Comparison of ENCODE assay signal across 14 cellular contexts in genomic region chr9:21592063-21592338, GRCh38.
DNase-seq lines count a peak whose midpoint lies in the region; ATAC-seq and TF ChIP-seq lines count a peak whose summit lies in the region.
"Had no signal": no experiment of that assay in that cellular context is flagged by ENCODE, and none has a peak within 500 bp of the region (broad histone marks: within the 10 kb centered on the region; RNA-seq: fewer than 3 reads in every experiment).

No MANE protein-coding gene starts in this region.

- H3K27me3 Mint-ChIP-seq in MCF 10A (ENCODE audit: insufficient read depth, unreplicated experiment): no peaks in the 10 kb centered on the region
- H3K27me3 Mint-ChIP-seq: dendritic cell treated with granulocyte-macrophage colony-stimulating factor and Interleukin-4, amounts not matched to agents 40 ng/mL and 50 ng/mL, for 4 days had no signal

- no peaks in the 10 kb centered on the region for H3K36me3 Mint-ChIP-seq in MCF 10A (ENCODE audit: insufficient read depth, unreplicated experiment)
- H3K36me3 Mint-ChIP-seq: stimulated activated effector memory CD8-positive, alpha-beta T cell treated with anti-CD3 and anti-CD28 coated beads, Interleukin-12 subunit alpha, Interleukin-12 subunit beta, amount 100 ng/mL, for 72 hours had no signal

- no peak overlapping the region for H3K4me3 Mint-ChIP-seq in MCF 10A (ENCODE audit: unreplicated experiment)
- H3K4me3 Mint-ChIP-seq: dendritic cell treated with granulocyte-macrophage colony-stimulating factor and Interleukin-4, amounts not matched to agents 40 ng/mL and 50 ng/mL, for 4 days; stimulated activated effector memory CD8-positive, alpha-beta T cell treated with anti-CD3 and anti-CD28 coated beads, Interleukin-12 subunit alpha, Interleukin-12 subunit beta, amount 100 ng/mL, for 72 hours; T-helper 2 cell treated with Interferon-gamma antibody and Interleukin-4, amounts not matched to agents 5 μg/mL and 100 μg/mL, for 36 hours had no signal

- H3K4me2 ChIP-seq in hepatocyte: no peak overlapping the region

- intact Hi-C loops in MCF 10A (cut with micrococcal nuclease): no loop called here
- intact Hi-C loops in breast epithelium (cut with DNase I; ENCODE audit: low total_unique reads): no loop called here

- H3K9me3 ChIP-seq in breast epithelium: no peaks in the 10 kb centered on the region
- no peaks in the 10 kb centered on the region for H3K9me3 ChIP-seq in SK-N-MC (ENCODE audit: low read depth, low read length)
- no peaks in the 10 kb centered on the region for H3K9me3 ChIP-seq in hepatocyte (ENCODE audit: low read depth)

- H3K27ac Mint-ChIP-seq in MCF 10A (ENCODE audit: low read depth, unreplicated experiment): peak overlapping the region; percentile 87
- H3K27ac Mint-ChIP-seq: dendritic cell treated with granulocyte-macrophage colony-stimulating factor and Interleukin-4, amounts not matched to agents 40 ng/mL and 50 ng/mL, for 4 days; stimulated activated effector memory CD8-positive, alpha-beta T cell treated with anti-CD3 and anti-CD28 coated beads, Interleukin-12 subunit alpha, Interleukin-12 subunit beta, amount 100 ng/mL, for 72 hours; T-helper 2 cell treated with Interferon-gamma antibody and Interleukin-4, amounts not matched to agents 5 μg/mL and 100 μg/mL, for 36 hours had no signal

- DNase-seq in MCF 10A (ENCODE audit: unreplicated experiment) (no peak), breast epithelium (ENCODE audit: low spot score in 2 of 2) (no peak), SK-N-MC (ENCODE audit: low read depth, low spot score) (no peak), hepatocyte (ENCODE audit: low spot score) (no peak), KBM-7 (no peak), substantia nigra (lab: John Stamatoyannopoulos, UW) (no peak), DMS 273 treated with DMSO at 0.1 percent for 48 hours (lab: John Stamatoyannopoulos, UW) (no peak)
- DNase-seq: midbrain, SHP77 had no signal

- ATAC-seq in GM19455 (IDR thresholded peaks at IDR 0.05; ENCODE audit: unreplicated experiment): no peak

- no peaks in the 10 kb centered on the region for H3K9me2 ChIP-seq in hepatocyte (replicated peaks; ENCODE audit: insufficient read depth)

- H3K4me3 ChIP-seq in breast epithelium (no peak overlapping the region), SK-N-MC (no peak overlapping the region), hepatocyte (no peak overlapping the region)

- H3K36me3 ChIP-seq in breast epithelium: no peaks in the 10 kb centered on the region
- no peaks in the 10 kb centered on the region for H3K36me3 ChIP-seq in SK-N-MC (ENCODE audit: insufficient read depth, low read length)
- no peaks in the 10 kb centered on the region for H3K36me3 ChIP-seq in hepatocyte (replicated peaks; ENCODE audit: insufficient read depth, low read depth)

- no peak overlapping the region for H2AFZ ChIP-seq in hepatocyte
- H2AFZ ChIP-seq: parathyroid adenoma had no signal

- H3K27me3 ChIP-seq in breast epithelium (no peaks in the 10 kb centered on the region), hepatocyte (no peaks in the 10 kb centered on the region)

- POLR2A ChIA-PET in MCF 10A (lab: Yijun Ruan, JAX): interaction anchor here (0.7 to 1.7 kb wide), 3 partner anchors 16 to 92 kb away, joined by 3 to 6 read pairs (median 4); no protein-coding TSS in a partner anchor

- H3K27ac ChIP-seq in breast epithelium (peak overlapping the region in 1 of 2 donors; percentile 35), SK-N-MC (peak overlapping the region; percentile 56; the same call in 1 of the 2 replicates), hepatocyte (peak overlapping the region; percentile 59), substantia nigra (ENCODE audit: low read depth, low read length, poor library complexity, severe bottlenecking) (no peak overlapping the region)
- H3K27ac ChIP-seq: parathyroid adenoma had no signal

- no peaks in the 10 kb centered on the region for H4K20me1 ChIP-seq in hepatocyte (ENCODE audit: insufficient read depth, poor library complexity, severe bottlenecking)

- TF ChIP-seq POLR2A in breast epithelium (IDR thresholded peaks at IDR 0.05): no peak

- no peaks in the 10 kb centered on the region for H3K79me2 ChIP-seq in hepatocyte
- H3K79me2 ChIP-seq: parathyroid adenoma had no signal

- H3K4me1 Mint-ChIP-seq in MCF 10A (ENCODE audit: insufficient read depth, unreplicated experiment): peaks cover 27% of the 10 kb centered on the region

- H3K9me3 Mint-ChIP-seq in MCF 10A (ENCODE audit: unreplicated experiment): no peaks in the 10 kb centered on the region
- H3K9me3 Mint-ChIP-seq: dendritic cell treated with granulocyte-macrophage colony-stimulating factor and Interleukin-4, amounts not matched to agents 40 ng/mL and 50 ng/mL, for 4 days; stimulated activated effector memory CD8-positive, alpha-beta T cell treated with anti-CD3 and anti-CD28 coated beads, Interleukin-12 subunit alpha, Interleukin-12 subunit beta, amount 100 ng/mL, for 72 hours; T-helper 2 cell treated with Interferon-gamma antibody and Interleukin-4, amounts not matched to agents 5 μg/mL and 100 μg/mL, for 36 hours had no signal

- in situ Hi-C loops in KBM-7 (cut with MboI; ENCODE audit: low pct_unique_long_range_greater_than_20kb, low sequenced_read_pairs): no loop called here

- H3K4me1 ChIP-seq in breast epithelium: no peaks in the 10 kb centered on the region
- H3K4me1 ChIP-seq in hepatocyte (ENCODE audit: insufficient read depth): no peaks in the 10 kb centered on the region
- H3K4me1 ChIP-seq: parathyroid adenoma had no signal

- H3K9ac ChIP-seq in SK-N-MC (ENCODE audit: insufficient read length): no peak overlapping the region
- H3K9ac ChIP-seq: parathyroid adenoma had no signal

- 95% methylated on average over 3 of the region's 3 CpGs for WGBS in hepatocyte (ENCODE audit: low lambda C conversion rate, missing lambda C conversion rate)

- TSS peak; percentile 52 for BruUV-seq in MCF 10A (replicated peaks; lab: Mats Ljungman, UMichigan)

- TF ChIP-seq CTCF in MCF 10A (IDR thresholded peaks at IDR 0.05; ENCODE audit: unreplicated experiment) (no peak), breast epithelium (IDR thresholded peaks at IDR 0.05) (no peak), hepatocyte (IDR thresholded peaks at IDR 0.05; ENCODE audit: poor library complexity) (no peak)

- CTCF ChIA-PET in MCF 10A (lab: Yijun Ruan, JAX): interaction anchor here (0.7 kb wide), 1 partner anchor 85 kb away, joined by 5 read pairs; no protein-coding TSS in a partner anchor
